Comparison of ENCODE assay signal across 25 cellular contexts in the genomic region with DNA sequence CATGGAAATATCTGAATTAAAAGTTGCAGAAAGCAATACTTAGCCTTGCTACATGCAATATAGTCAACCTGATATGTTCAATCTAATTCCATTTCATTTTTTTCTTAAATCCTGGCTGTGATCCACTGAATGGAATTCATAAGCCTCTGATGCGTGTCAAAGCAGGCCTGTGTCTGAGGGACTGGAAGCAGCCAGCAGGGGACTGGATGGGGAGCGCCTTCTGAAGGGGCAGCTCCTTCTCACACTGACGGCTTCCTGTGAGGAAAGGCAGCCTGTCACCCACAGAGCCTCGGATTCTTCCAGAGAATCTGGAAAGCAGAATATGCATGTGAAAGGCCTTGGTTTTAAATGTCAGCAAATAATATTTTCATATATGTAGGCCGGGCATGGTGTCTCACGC.
DNase-seq lines count a peak whose midpoint lies in the region; ATAC-seq and TF ChIP-seq lines count a peak whose summit lies in the region.
"Had no signal": no experiment of that assay in that cellular context is flagged by ENCODE, and none has a peak within 500 bp of the region (broad histone marks: within the 10 kb centered on the region; RNA-seq: fewer than 3 reads in every experiment).

No MANE protein-coding gene starts in this region.

- H3K9me3 ChIP-seq in BE2C = no peaks in the 10 kb centered on the region
- H3K9me3 ChIP-seq: gastrocnemius medialis, prostate gland, tibial artery had no signal

- H3K27ac Mint-ChIP-seq in brain = peak overlapping the region in 3 of 5 experiments; percentile 83 to 92 (median 90)
- H3K27ac Mint-ChIP-seq in activated naive CD8-positive, alpha-beta T cell treated with anti-CD3 and anti-CD28 coated beads for 36 hours = no peak overlapping the region
- no peak overlapping the region for H3K27ac Mint-ChIP-seq in stimulated activated naive B cell treated with anti-CD40 and anti-IgM and Interleukin-4, amounts not matched to agents 10 μg/mL and 1 μg/mL and 100 μg/mL, for 72 hours
- H3K27ac Mint-ChIP-seq: CD8-positive, alpha-beta memory T cell had no signal

- intact Hi-C loops in cardiac septum (cut with DNase I) (no loop called here), Right ventricle myocardium superior (cut with DNase I) (no loop called here)

- H3K27me3 Mint-ChIP-seq in brain = no peaks in the 10 kb centered on the region
- no peaks in the 10 kb centered on the region for H3K27me3 Mint-ChIP-seq in activated naive CD8-positive, alpha-beta T cell treated with anti-CD3 and anti-CD28 coated beads for 36 hours
- H3K27me3 Mint-ChIP-seq in stimulated activated naive B cell treated with anti-CD40 and anti-IgM and Interleukin-4, amounts not matched to agents 10 μg/mL and 1 μg/mL and 100 μg/mL, for 72 hours = peaks cover 0 to 14% of the 10 kb centered on the region in 2 donors
- H3K27me3 Mint-ChIP-seq: stimulated activated naive CD8-positive, alpha-beta T cell treated with anti-CD3 and anti-CD28 coated beads, Interleukin-15, amount 100 ng/mL, for 72 hours had no signal

- TF ChIP-seq CTCF in brain (conservative IDR thresholded peaks at IDR 0.05) (no peak), BE2C (IDR thresholded peaks at IDR 0.05; ENCODE audit: low read depth, low read length) (no peak)

- H3K4me1 Mint-ChIP-seq in brain = peaks cover 36% of the 10 kb centered on the region
- no peaks in the 10 kb centered on the region for H3K4me1 Mint-ChIP-seq in activated naive CD8-positive, alpha-beta T cell treated with anti-CD3 and anti-CD28 coated beads for 36 hours
- no peaks in the 10 kb centered on the region for H3K4me1 Mint-ChIP-seq in stimulated activated naive B cell treated with anti-CD40 and anti-IgM and Interleukin-4, amounts not matched to agents 10 μg/mL and 1 μg/mL and 100 μg/mL, for 72 hours
- H3K4me1 Mint-ChIP-seq: CD8-positive, alpha-beta memory T cell; stimulated activated naive CD8-positive, alpha-beta T cell treated with anti-CD3 and anti-CD28 coated beads, Interleukin-15, amount 100 ng/mL, for 72 hours had no signal

- peak overlapping the region in 1 of 5 experiments; percentile 30 for H3K4me3 Mint-ChIP-seq in brain
- no peak overlapping the region for H3K4me3 Mint-ChIP-seq in activated naive CD8-positive, alpha-beta T cell treated with anti-CD3 and anti-CD28 coated beads for 36 hours
- no peak overlapping the region for H3K4me3 Mint-ChIP-seq in stimulated activated naive B cell treated with anti-CD40 and anti-IgM and Interleukin-4, amounts not matched to agents 10 μg/mL and 1 μg/mL and 100 μg/mL, for 72 hours
- H3K4me3 Mint-ChIP-seq: CD8-positive, alpha-beta memory T cell; neural progenitor cell; stimulated activated naive CD8-positive, alpha-beta T cell treated with anti-CD3 and anti-CD28 coated beads, Interleukin-15, amount 100 ng/mL, for 72 hours had no signal

- DNase-seq in cardiac septum (ENCODE audit: low spot score) (peak; percentile 31), Right ventricle myocardium superior (no peak), mesenteric fat pad (ENCODE audit: low spot score) (peak; percentile 8), BE2C (no peak)
- DNase-seq in activated naive CD8-positive, alpha-beta T cell treated with anti-CD3 and anti-CD28 coated beads for 36 hours = no peak
- DNase-seq in stimulated activated naive B cell treated with anti-CD40 and anti-IgM and Interleukin-4, amounts not matched to agents 10 μg/mL and 1 μg/mL and 100 μg/mL, for 72 hours = no peak
- no peak for DNase-seq in activated CD8-positive, alpha-beta memory T cell treated with anti-CD3 and anti-CD28 coated beads, Interleukin-2, amount 50 U/mL, for 4 hours
- DNase-seq: activated CD4-positive, alpha-beta T cell treated with anti-CD3 and anti-CD28 coated beads, Interleukin-2, amount 50 U/mL, for 48 hours; activated CD4-positive, CD25-positive, alpha-beta regulatory T cell; aorta; CD8-positive, alpha-beta memory T cell; central memory CD4-positive, alpha-beta T cell; gastrocnemius medialis; NCI-H1048; NCI-H187; NCI-H69; stimulated activated naive CD8-positive, alpha-beta T cell treated with anti-CD3 and anti-CD28 coated beads, Interleukin-15, amount 100 ng/mL, for 72 hours; SW 1271; T1000 had no signal

- H3K4me1 ChIP-seq in BE2C = no peaks in the 10 kb centered on the region
- H3K4me1 ChIP-seq: gastrocnemius medialis, neural progenitor cell, prostate gland, tibial artery had no signal

- no peaks in the 10 kb centered on the region for H3K27me3 ChIP-seq in BE2C
- H3K27me3 ChIP-seq: neural progenitor cell had no signal

- H3K4me3 ChIP-seq in BE2C (ENCODE audit: low read depth, low read length) = no peak overlapping the region
- H3K4me3 ChIP-seq: gastrocnemius medialis, neural progenitor cell, prostate gland, tibial artery had no signal

- no peaks in the 10 kb centered on the region for H3K36me3 ChIP-seq in BE2C
- H3K36me3 ChIP-seq: gastrocnemius medialis, neural progenitor cell, prostate gland, tibial artery had no signal

- ATAC-seq in Right ventricle myocardium superior (ENCODE audit: poor library complexity) = no peak
- ATAC-seq in stimulated activated naive B cell treated with anti-CD40 and anti-IgM and Interleukin-4, amounts not matched to agents 10 μg/mL and 1 μg/mL and 100 μg/mL, for 72 hours (replicated peaks) = no peak
- ATAC-seq: activated naive CD4-positive, alpha-beta T cell treated with anti-CD3 and anti-CD28 coated beads, Interleukin-2, amount 50 U/mL, for 72 hours; gastrocnemius medialis; Panc1; stimulated activated naive CD8-positive, alpha-beta T cell treated with anti-CD3 and anti-CD28 coated beads, Interleukin-15, amount 100 ng/mL, for 72 hours had no signal

- no peaks in the 10 kb centered on the region for H3K36me3 Mint-ChIP-seq in brain
- H3K36me3 Mint-ChIP-seq in activated naive CD8-positive, alpha-beta T cell treated with anti-CD3 and anti-CD28 coated beads for 36 hours = no peaks in the 10 kb centered on the region
- no peaks in the 10 kb centered on the region for H3K36me3 Mint-ChIP-seq in stimulated activated naive B cell treated with anti-CD40 and anti-IgM and Interleukin-4, amounts not matched to agents 10 μg/mL and 1 μg/mL and 100 μg/mL, for 72 hours
- H3K36me3 Mint-ChIP-seq: activated naive CD4-positive, alpha-beta T cell treated with anti-CD3 and anti-CD28 coated beads, Interleukin-2, amount 50 U/mL, for 72 hours; CD8-positive, alpha-beta memory T cell; neural progenitor cell had no signal

- H3K9me3 Mint-ChIP-seq in brain = peaks cover 0 to 3% (median 0%) of the 10 kb centered on the region in 5 experiments
- no peaks in the 10 kb centered on the region for H3K9me3 Mint-ChIP-seq in activated naive CD8-positive, alpha-beta T cell treated with anti-CD3 and anti-CD28 coated beads for 36 hours
- H3K9me3 Mint-ChIP-seq in stimulated activated naive B cell treated with anti-CD40 and anti-IgM and Interleukin-4, amounts not matched to agents 10 μg/mL and 1 μg/mL and 100 μg/mL, for 72 hours = no peaks in the 10 kb centered on the region
- H3K9me3 Mint-ChIP-seq: activated naive CD4-positive, alpha-beta T cell treated with anti-CD3 and anti-CD28 coated beads, Interleukin-2, amount 50 U/mL, for 72 hours; CD8-positive, alpha-beta memory T cell; stimulated activated naive CD8-positive, alpha-beta T cell treated with anti-CD3 and anti-CD28 coated beads, Interleukin-15, amount 100 ng/mL, for 72 hours had no signal

Comparison
In these comparisons a context has a peak if more than half of its experiments do, and no peak if none do; other contexts are left out.
1. DNase-seq: peak in cardiac septum (single experiment) and mesenteric fat pad (single experiment); none in Right ventricle myocardium superior (single experiment), activated naive CD8-positive, alpha-beta T cell treated with anti-CD3 and anti-CD28 coated beads for 36 hours (single experiment), stimulated activated naive B cell treated with anti-CD40 and anti-IgM and Interleukin-4, amounts not matched to agents 10 μg/mL and 1 μg/mL and 100 μg/mL, for 72 hours (single experiment), activated CD8-positive, alpha-beta memory T cell treated with anti-CD3 and anti-CD28 coated beads, Interleukin-2, amount 50 U/mL, for 4 hours (single experiment) and BE2C (single experiment).
2. H3K27ac Mint-ChIP-seq: peak in brain (3 of 5); none in activated naive CD8-positive, alpha-beta T cell treated with anti-CD3 and anti-CD28 coated beads for 36 hours (single experiment) and stimulated activated naive B cell treated with anti-CD40 and anti-IgM and Interleukin-4, amounts not matched to agents 10 μg/mL and 1 μg/mL and 100 μg/mL, for 72 hours (single experiment).